16 cellular contexts compared by ENCODE assay signal in the genomic region with DNA sequence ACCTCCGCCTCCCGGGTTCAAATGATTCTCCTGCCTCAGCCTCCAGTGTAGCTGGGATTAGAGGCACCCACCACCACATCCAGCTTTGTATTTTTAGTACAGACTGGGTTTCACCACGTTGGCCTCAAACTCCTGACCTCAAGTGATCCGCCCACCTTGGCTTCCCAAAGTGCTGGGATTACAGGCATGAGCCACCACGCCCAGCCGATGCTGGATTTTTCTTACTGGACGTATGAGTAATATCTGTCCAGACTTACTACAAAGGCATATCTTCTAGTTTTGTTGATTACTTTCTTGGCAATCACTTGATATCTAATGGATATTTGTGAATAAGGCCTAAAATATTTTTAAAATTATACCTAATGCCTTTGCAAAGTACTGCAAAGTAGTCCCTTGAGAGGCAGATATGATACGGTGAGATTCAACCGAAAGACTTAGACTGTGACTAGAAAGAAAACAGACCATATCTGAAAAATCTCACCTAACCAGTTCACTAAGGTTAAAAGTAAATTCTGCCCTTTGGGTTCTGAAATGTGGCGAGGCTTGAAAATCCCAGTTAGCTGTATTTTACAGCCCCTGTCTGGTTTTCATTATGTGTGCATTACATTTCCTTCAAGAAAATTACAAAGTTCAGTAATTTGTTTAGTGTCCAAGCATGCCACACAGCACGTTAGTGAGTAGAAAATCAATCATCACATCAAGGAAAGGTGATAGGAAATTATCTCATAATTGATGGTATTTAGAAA.
DNase-seq lines count a peak whose midpoint lies in the region; ATAC-seq and TF ChIP-seq lines count a peak whose summit lies in the region.
"Had no signal": no experiment of that assay in that cellular context is flagged by ENCODE, and none has a peak within 500 bp of the region (broad histone marks: within the 10 kb centered on the region; RNA-seq: fewer than 3 reads in every experiment).

No MANE protein-coding gene starts in this region.

- H3K4me2 ChIP-seq in BLaER1 treated with 17β-estradiol and CSF1 and Interleukin-3, amounts not matched to agents 10 nM and 100 nM, result peak overlapping the region in 7 of 11 experiments; percentile 14 to 60 (median 36); a peak in 9 of 22 replicates

- peak overlapping the region in 4 of 11 experiments; percentile 6 to 48 (median 30); a peak in 2 of 22 replicates for H3K27ac ChIP-seq in BLaER1 treated with 17β-estradiol and CSF1 and Interleukin-3, amounts not matched to agents 10 nM and 100 nM
- H3K27ac ChIP-seq in mucosa of rectum (ENCODE audit: low read depth in 2 of 2, low read length in 2 of 2), result peak overlapping the region; percentile 64 to 68
- H3K27ac ChIP-seq in sigmoid colon, result no peak overlapping the region
- H3K27ac ChIP-seq: suprapubic skin had no signal

- TF ChIP-seq CTCF in sigmoid colon (IDR thresholded peaks at IDR 0.05), result no peak

- peaks cover 0 to 100% (median 6%) of the 10 kb centered on the region in 11 experiments; a peak in 11 of 22 replicates for H4K20me1 ChIP-seq in BLaER1 treated with 17β-estradiol and CSF1 and Interleukin-3, amounts not matched to agents 10 nM and 100 nM

- H3K36me3 Mint-ChIP-seq in dendritic cell treated with granulocyte-macrophage colony-stimulating factor and Interleukin-4, amounts not matched to agents 40 ng/mL and 50 ng/mL, for 4 days (ENCODE audit: low read depth), result peaks cover 27% of the 10 kb centered on the region
- H3K36me3 Mint-ChIP-seq in activated T-helper 17 cell treated with anti-CD3 and anti-CD28 coated beads, Interleukin-2, amount 50 U/mL, for 72 hours (ENCODE audit: low read depth), result peaks cover 5% of the 10 kb centered on the region

- H3K9me3 Mint-ChIP-seq in dendritic cell treated with granulocyte-macrophage colony-stimulating factor and Interleukin-4, amounts not matched to agents 40 ng/mL and 50 ng/mL, for 4 days, result no peaks in the 10 kb centered on the region
- no peaks in the 10 kb centered on the region for H3K9me3 Mint-ChIP-seq in activated T-helper 17 cell treated with anti-CD3 and anti-CD28 coated beads, Interleukin-2, amount 50 U/mL, for 72 hours
- H3K9me3 Mint-ChIP-seq: activated B cell treated with CpG ODN at 0.5 μM for 24 hours; activated naive CD4-positive, alpha-beta T cell treated with anti-CD3 and anti-CD28 coated beads, Interleukin-2, amount 50 U/mL, for 24 hours had no signal

- peaks cover 40% of the 10 kb centered on the region for H3K4me1 Mint-ChIP-seq in dendritic cell treated with granulocyte-macrophage colony-stimulating factor and Interleukin-4, amounts not matched to agents 40 ng/mL and 50 ng/mL, for 4 days (ENCODE audit: low read depth)
- H3K4me1 Mint-ChIP-seq in activated T-helper 17 cell treated with anti-CD3 and anti-CD28 coated beads, Interleukin-2, amount 50 U/mL, for 72 hours, result peaks cover 11% of the 10 kb centered on the region
- H3K4me1 Mint-ChIP-seq: activated B cell treated with CpG ODN at 0.5 μM for 24 hours had no signal

- no peak for ATAC-seq in activated T-helper 17 cell treated with anti-CD3 and anti-CD28 coated beads, Interleukin-2, amount 50 U/mL, for 72 hours (replicated peaks)
- ATAC-seq in activated CD4-positive, CD25-positive, alpha-beta regulatory T cell treated with anti-CD3 and anti-CD28 coated beads, Interleukin-2, amount 50 U/mL, for 24 hours, result no peak

- H3K4me1 ChIP-seq in BLaER1 treated with 17β-estradiol and CSF1 and Interleukin-3, amounts not matched to agents 10 nM and 100 nM, result peaks cover 6 to 32% (median 12%) of the 10 kb centered on the region in 10 experiments; a peak in 16 of 20 replicates
- peaks cover 16 to 33% of the 10 kb centered on the region in 2 donors for H3K4me1 ChIP-seq in mucosa of rectum (ENCODE audit: control insufficient read depth in 2 of 2, insufficient read depth in 2 of 2, low read length in 2 of 2)
- H3K4me1 ChIP-seq in sigmoid colon, result peaks cover 0 to 43% (median 32%) of the 10 kb centered on the region in 4 donors

- no peak overlapping the region for H3K4me3 Mint-ChIP-seq in dendritic cell treated with granulocyte-macrophage colony-stimulating factor and Interleukin-4, amounts not matched to agents 40 ng/mL and 50 ng/mL, for 4 days
- H3K4me3 Mint-ChIP-seq in activated T-helper 17 cell treated with anti-CD3 and anti-CD28 coated beads, Interleukin-2, amount 50 U/mL, for 72 hours, result no peak overlapping the region
- H3K4me3 Mint-ChIP-seq: activated B cell treated with CpG ODN at 0.5 μM for 24 hours; activated naive CD4-positive, alpha-beta T cell treated with anti-CD3 and anti-CD28 coated beads, Interleukin-2, amount 50 U/mL, for 24 hours had no signal

- H3K9ac ChIP-seq in BLaER1 treated with 17β-estradiol and CSF1 and Interleukin-3, amounts not matched to agents 10 nM and 100 nM, result no peak overlapping the region
- H3K9ac ChIP-seq in mucosa of rectum (ENCODE audit: low read depth in 1 of 2, low read length in 2 of 2), result no peak overlapping the region

- H3K4me3 ChIP-seq in BLaER1 treated with 17β-estradiol and CSF1 and Interleukin-3, amounts not matched to agents 10 nM and 100 nM, result no peak overlapping the region
- H3K4me3 ChIP-seq in mucosa of rectum (ENCODE audit: low read length in 2 of 2), result no peak overlapping the region
- no peak overlapping the region for H3K4me3 ChIP-seq in sigmoid colon
- H3K4me3 ChIP-seq: suprapubic skin had no signal

- H3K36me3 ChIP-seq in BLaER1 treated with 17β-estradiol and CSF1 and Interleukin-3, amounts not matched to agents 10 nM and 100 nM, result peaks cover 0 to 63% (median 4%) of the 10 kb centered on the region in 11 experiments; a peak in 7 of 22 replicates
- H3K36me3 ChIP-seq in mucosa of rectum (ENCODE audit: control insufficient read depth in 2 of 2, insufficient read depth in 2 of 2, low read length in 2 of 2) (no peaks in the 10 kb centered on the region), sigmoid colon (no peaks in the 10 kb centered on the region)
- H3K36me3 ChIP-seq: suprapubic skin had no signal

- TF ChIP-seq EP300 in sigmoid colon (IDR thresholded peaks at IDR 0.05), result no peak

- H3K27me3 ChIP-seq in BLaER1 treated with 17β-estradiol and CSF1 and Interleukin-3, amounts not matched to agents 10 nM and 100 nM, result no peaks in the 10 kb centered on the region
- H3K27me3 ChIP-seq in mucosa of rectum (ENCODE audit: control insufficient read depth in 2 of 2, insufficient read depth in 2 of 2, low read length in 2 of 2) (no peaks in the 10 kb centered on the region), sigmoid colon (no peaks in the 10 kb centered on the region)
- H3K27me3 ChIP-seq: suprapubic skin had no signal

- no peak for TF ChIP-seq POLR2A in sigmoid colon (IDR thresholded peaks at IDR 0.05)

- H3K9me3 ChIP-seq in BLaER1 treated with 17β-estradiol and CSF1 and Interleukin-3, amounts not matched to agents 10 nM and 100 nM (replicated peaks in 1 of 11), result no peaks in the 10 kb centered on the region
- H3K9me3 ChIP-seq in mucosa of rectum (ENCODE audit: control insufficient read depth in 2 of 2, low read length in 2 of 2) (no peaks in the 10 kb centered on the region), sigmoid colon (no peaks in the 10 kb centered on the region)
- H3K9me3 ChIP-seq: suprapubic skin had no signal

- 32 to 71% methylated on average over 11 of the region's 11 CpGs for WGBS in sigmoid colon, 2 donors

- H3K27ac Mint-ChIP-seq in dendritic cell treated with granulocyte-macrophage colony-stimulating factor and Interleukin-4, amounts not matched to agents 40 ng/mL and 50 ng/mL, for 4 days, result peak overlapping the region; percentile 65
- no peak overlapping the region for H3K27ac Mint-ChIP-seq in activated T-helper 17 cell treated with anti-CD3 and anti-CD28 coated beads, Interleukin-2, amount 50 U/mL, for 72 hours
- H3K27ac Mint-ChIP-seq: activated B cell treated with CpG ODN at 0.5 μM for 24 hours; activated naive CD4-positive, alpha-beta T cell treated with anti-CD3 and anti-CD28 coated beads, Interleukin-2, amount 50 U/mL, for 24 hours had no signal

- H3K27me3 Mint-ChIP-seq in dendritic cell treated with granulocyte-macrophage colony-stimulating factor and Interleukin-4, amounts not matched to agents 40 ng/mL and 50 ng/mL, for 4 days, result no peaks in the 10 kb centered on the region
- H3K27me3 Mint-ChIP-seq in activated T-helper 17 cell treated with anti-CD3 and anti-CD28 coated beads, Interleukin-2, amount 50 U/mL, for 72 hours, result no peaks in the 10 kb centered on the region
- H3K27me3 Mint-ChIP-seq: activated naive CD4-positive, alpha-beta T cell treated with anti-CD3 and anti-CD28 coated beads, Interleukin-2, amount 50 U/mL, for 24 hours had no signal

- DNase-seq in NCI-H226, result peak; percentile 70
- no peak for DNase-seq in sigmoid colon
- DNase-seq in HUDEP-2 (lab: John Stamatoyannopoulos, UW; ENCODE audit: unreplicated experiment in 76 of 76), result no peak
- DNase-seq: activated B cell treated with CpG ODN at 0.5 μM for 24 hours; activated CD8-positive, alpha-beta memory T cell treated with anti-CD3 and anti-CD28 coated beads, Interleukin-2, amount 50 U/mL, for 4 hours; cerebellar nuclear complex; NCI-H1092; NCI-H446; occipital lobe had no signal

- intact Hi-C loops in dendritic cell treated with granulocyte-macrophage colony-stimulating factor and Interleukin-4, amounts not matched to agents 40 ng/mL and 50 ng/mL, for 4 days (cut with micrococcal nuclease), result loop anchor here (5.0 to 10.0 kb wide), 2 partner anchors 248 to 335 kb away; no protein-coding TSS in a partner anchor
- intact Hi-C loops in sigmoid colon (cut with DNase I), result no loop called here

Comparison
In these comparisons a context has a peak if more than half of its experiments do, and no peak if none do; other contexts are left out.
1. H3K27ac ChIP-seq: peak in mucosa of rectum (2 of 2); none in sigmoid colon (0 of 4).